22 cellular contexts compared by ENCODE assay signal in genomic region chr16:52471650-52472370, GRCh38.
"Had no signal": no experiment of that assay in that cellular context is flagged by ENCODE, and none has a peak within 500 bp of the region (broad histone marks: within the 10 kb centered on the region; RNA-seq: fewer than 3 reads in every experiment).

No MANE protein-coding gene starts in this region.

- H3K27ac ChIP-seq: colonic mucosa, esophagus muscularis mucosa, gastroesophageal sphincter, lower lobe of right lung, prostate gland, right atrium auricular region, thoracic aorta, upper lobe of left lung had no signal

- H3K27me3 ChIP-seq: colonic mucosa, esophagus muscularis mucosa, gastroesophageal sphincter, right atrium auricular region, upper lobe of left lung had no signal

- H3K9me3 ChIP-seq: colonic mucosa, esophagus muscularis mucosa, gastroesophageal sphincter, lower lobe of right lung, prostate gland, thoracic aorta, upper lobe of left lung had no signal

- FAIRE-seq: bronchial epithelial cell had no signal

- DNase-seq: activated CD4-positive, alpha-beta memory T cell treated with anti-CD3 and anti-CD28 coated beads for 36 hours; activated CD4-positive, alpha-beta T cell treated with anti-CD3 and anti-CD28 coated beads for 4 hours; activated CD4-positive, CD25-positive, alpha-beta regulatory T cell; activated effector memory CD4-positive, alpha-beta T cell treated with Interleukin-2 at 50 U/mL for 16 hours; activated naive CD4-positive, alpha-beta T cell treated with anti-CD3 and anti-CD28 coated beads, Interleukin-2, amount 10 ng/mL, durations not matched to agents 7 days and 5 days; activated T-cell treated with anti-CD3 and anti-CD28 coated beads, Interleukin-2, amount 50 U/mL, for 72 hours; amygdala; colonic mucosa; head of caudate nucleus; islet precursor cell; lower lobe of right lung; naive thymus-derived CD8-positive, alpha-beta T cell; stimulated activated CD4-positive, alpha-beta T cell treated with anti-CD3 and anti-CD28 coated beads, Interleukin-4, amount 100 ng/mL, for 24 hours; stimulated activated naive CD4-positive, alpha-beta T cell treated with Interleukin-2 at 50 U/mL for 16 hours; T-helper 9 cell; upper lobe of left lung had no signal

- H3K4me3 ChIP-seq: colonic mucosa, esophagus muscularis mucosa, gastroesophageal sphincter, lower lobe of right lung, prostate gland, right atrium auricular region, thoracic aorta, upper lobe of left lung had no signal

- H3K36me3 ChIP-seq: colonic mucosa, esophagus muscularis mucosa, gastroesophageal sphincter, lower lobe of right lung, prostate gland, right atrium auricular region, thoracic aorta, upper lobe of left lung had no signal

- H3K4me1 ChIP-seq: colonic mucosa, esophagus muscularis mucosa, gastroesophageal sphincter, lower lobe of right lung, prostate gland, right atrium auricular region, upper lobe of left lung had no signal

- ATAC-seq: activated T-cell treated with anti-CD3 and anti-CD28 coated beads, Interleukin-2, amount 50 U/mL, for 72 hours; gastroesophageal sphincter; lower lobe of right lung; naive thymus-derived CD8-positive, alpha-beta T cell had no signal
